Comparison of ENCODE assay signal across 9 cellular contexts in the genomic region with DNA sequence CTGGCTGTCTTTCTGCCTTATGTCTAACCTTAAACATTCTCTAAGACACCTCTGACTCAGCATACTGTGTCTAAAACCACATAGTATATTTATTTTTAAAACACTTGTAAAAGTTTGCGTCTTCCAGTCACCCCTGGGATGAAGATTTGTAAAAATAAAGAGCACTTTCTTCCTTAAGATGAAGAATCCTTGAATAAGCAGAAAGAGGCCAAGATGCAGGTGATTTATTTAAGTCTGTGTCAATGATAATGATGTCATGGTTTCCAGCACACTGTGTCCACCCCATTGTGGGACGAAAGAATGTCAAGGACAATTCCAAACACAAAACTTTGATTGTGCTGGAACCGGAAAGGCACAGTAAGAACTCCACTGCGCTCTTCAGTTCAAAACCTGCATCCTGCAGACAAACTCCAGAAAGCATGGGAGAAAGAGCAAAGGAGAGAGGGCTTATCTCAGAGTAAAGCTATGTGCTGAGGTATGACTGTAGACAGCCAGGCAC.
DNase-seq lines count a peak whose midpoint lies in the region; ATAC-seq and TF ChIP-seq lines count a peak whose summit lies in the region.
"Had no signal": no experiment of that assay in that cellular context is flagged by ENCODE, and none has a peak within 500 bp of the region (broad histone marks: within the 10 kb centered on the region; RNA-seq: fewer than 3 reads in every experiment).

No MANE protein-coding gene starts in this region.

- no peaks in the 10 kb centered on the region for H3K27me3 Mint-ChIP-seq in activated T-helper 1 cell treated with anti-CD3 and anti-CD28 coated beads, Interleukin-12 subunit alpha, Interleukin-12 subunit beta, Interleukin-2, Interleukin-4 antibody, amounts not matched to agents 30 ng/mL and 10 ng/mL and 1 ng/mL, durations not matched to agents 14 hours and 24 hours and 36 hours (ENCODE audit: insufficient read depth)

- dilution Hi-C loops in mammary epithelial cell (cut with HindIII; ENCODE audit: low sequenced_read_pairs), result no loop called here

- CTCF ChIA-PET in mammary epithelial cell (lab: Charles Lee; ENCODE audit: low non-redundant PET), result no interaction called here

- in situ Hi-C loops in mammary epithelial cell (cut with MboI; ENCODE audit: low sequenced_read_pairs in 2 of 2), result no loop called here

- intact Hi-C loops in mammary epithelial cell (cut with micrococcal nuclease), result no loop called here
- intact Hi-C loops in left lung (cut with DNase I), result no loop called here
- intact Hi-C loops in activated T-helper 1 cell treated with anti-CD3 and anti-CD28 coated beads, Interleukin-12 subunit alpha, Interleukin-12 subunit beta, Interleukin-2, Interleukin-4 antibody, amounts not matched to agents 30 ng/mL and 10 ng/mL and 1 ng/mL, durations not matched to agents 14 hours and 24 hours and 36 hours (cut with micrococcal nuclease), result no loop called here

- 62% methylated on average over 4 of the region's 4 CpGs for WGBS in mammary epithelial cell (ENCODE audit: low coverage, missing lambda C conversion rate)

- H3K27me3 ChIP-seq in HL-60 (ENCODE audit: insufficient read depth, poor library complexity, severe bottlenecking) (no peaks in the 10 kb centered on the region), mammary epithelial cell (ENCODE audit: insufficient read depth, low read length) (no peaks in the 10 kb centered on the region), left lung (no peaks in the 10 kb centered on the region), subcutaneous abdominal adipose tissue (ENCODE audit: control insufficient read depth in 5 of 5, insufficient read depth in 4 of 5, low read length in 5 of 5) (no peaks in the 10 kb centered on the region)

- H3K27ac Mint-ChIP-seq in activated T-helper 1 cell treated with anti-CD3 and anti-CD28 coated beads, Interleukin-12 subunit alpha, Interleukin-12 subunit beta, Interleukin-2, Interleukin-4 antibody, amounts not matched to agents 30 ng/mL and 10 ng/mL and 1 ng/mL, durations not matched to agents 14 hours and 24 hours and 36 hours, result no peak overlapping the region

- no peaks in the 10 kb centered on the region for H3K79me2 ChIP-seq in mammary epithelial cell (ENCODE audit: insufficient read depth, low read length)

- no peaks in the 10 kb centered on the region for H3K9me3 Mint-ChIP-seq in activated T-helper 1 cell treated with anti-CD3 and anti-CD28 coated beads, Interleukin-12 subunit alpha, Interleukin-12 subunit beta, Interleukin-2, Interleukin-4 antibody, amounts not matched to agents 30 ng/mL and 10 ng/mL and 1 ng/mL, durations not matched to agents 14 hours and 24 hours and 36 hours
- H3K9me3 Mint-ChIP-seq: activated T-cell treated with anti-CD3 and anti-CD28 coated beads, Interleukin-2, amount 50 U/mL, for 4 hours had no signal

- H3K4me2 ChIP-seq in mammary epithelial cell (ENCODE audit: insufficient read depth, low read depth, low read length), result no peak overlapping the region

- DNase-seq in HL-60 (ENCODE audit: low read depth in 1 of 2, low spot score in 1 of 2) (no peak), mammary epithelial cell (peak; percentile 9), left lung (no peak), DMS 273 treated with DMSO at 0.1 percent for 48 hours (lab: John Stamatoyannopoulos, UW) (no peak)
- DNase-seq in effector CD8-positive, alpha-beta T cell (lab: John Stamatoyannopoulos, UW), result no peak
- DNase-seq in activated T-helper 1 cell treated with anti-CD3 and anti-CD28 coated beads, Interleukin-12 subunit alpha, Interleukin-12 subunit beta, Interleukin-2, Interleukin-4 antibody, amounts not matched to agents 30 ng/mL and 10 ng/mL and 1 ng/mL, durations not matched to agents 14 hours and 24 hours and 36 hours (ENCODE audit: low spot score), result no peak
- DNase-seq: activated T-cell treated with anti-CD3 and anti-CD28 coated beads, Interleukin-2, amount 50 U/mL, for 4 hours had no signal

- peak overlapping the region; percentile 33 for H3K27ac ChIP-seq in HL-60 (replicated peaks)
- no peak overlapping the region for H3K27ac ChIP-seq in mammary epithelial cell (ENCODE audit: insufficient read depth, low read depth, low read length)
- H3K27ac ChIP-seq in left lung, result peak overlapping the region; percentile 29 to 79
- H3K27ac ChIP-seq in subcutaneous abdominal adipose tissue (ENCODE audit: low read depth, low read length), result peak overlapping the region; percentile 53

- no peak overlapping the region for H2AFZ ChIP-seq in mammary epithelial cell (ENCODE audit: low read depth, low read length)

- BruUV-seq in mammary epithelial cell (replicated peaks; lab: Mats Ljungman, UMichigan), result no TSS peak

- H3K36me3 ChIP-seq in mammary epithelial cell (ENCODE audit: insufficient read depth, low read length) (no peaks in the 10 kb centered on the region), left lung (peaks cover 0 to 46% of the 10 kb centered on the region in 2 donors), subcutaneous abdominal adipose tissue (ENCODE audit: control insufficient read depth in 5 of 5, insufficient read depth in 5 of 5, low read length in 5 of 5) (peaks cover 9 to 43% (median 26%) of the 10 kb centered on the region in 5 donors)

- H3K9me3 ChIP-seq in mammary epithelial cell (replicated peaks; ENCODE audit: insufficient read depth, low read length) (no peaks in the 10 kb centered on the region), left lung (no peaks in the 10 kb centered on the region), subcutaneous abdominal adipose tissue (ENCODE audit: control insufficient read depth in 5 of 5, low read length in 5 of 5) (no peaks in the 10 kb centered on the region)

- H3K9ac ChIP-seq in mammary epithelial cell (ENCODE audit: insufficient read depth, low read length) (no peak overlapping the region), subcutaneous abdominal adipose tissue (ENCODE audit: low read length in 5 of 5) (peak overlapping the region in 1 of 5 donors; percentile 15)

- H4K20me1 ChIP-seq in mammary epithelial cell (ENCODE audit: insufficient read depth, low read length), result no peaks in the 10 kb centered on the region

- peaks cover 7% of the 10 kb centered on the region for H3K4me1 Mint-ChIP-seq in activated T-helper 1 cell treated with anti-CD3 and anti-CD28 coated beads, Interleukin-12 subunit alpha, Interleukin-12 subunit beta, Interleukin-2, Interleukin-4 antibody, amounts not matched to agents 30 ng/mL and 10 ng/mL and 1 ng/mL, durations not matched to agents 14 hours and 24 hours and 36 hours (ENCODE audit: low read depth)

- H3K36me3 Mint-ChIP-seq in activated T-helper 1 cell treated with anti-CD3 and anti-CD28 coated beads, Interleukin-12 subunit alpha, Interleukin-12 subunit beta, Interleukin-2, Interleukin-4 antibody, amounts not matched to agents 30 ng/mL and 10 ng/mL and 1 ng/mL, durations not matched to agents 14 hours and 24 hours and 36 hours (ENCODE audit: low read depth), result peaks cover 5% of the 10 kb centered on the region

- TF ChIP-seq CTCF in HL-60 (IDR thresholded peaks at IDR 0.05; ENCODE audit: insufficient read depth, low read length), result no peak
- no peak for TF ChIP-seq CTCF in mammary epithelial cell (conservative IDR thresholded peaks at IDR 0.05 in 1 of 2, IDR thresholded peaks at IDR 0.05 in 1 of 2; ENCODE audit: extremely low read depth in 1 of 2, insufficient read depth in 1 of 2, low read depth in 1 of 2, low read length in 2 of 2)
- no peak for TF ChIP-seq CTCF in left lung (IDR thresholded peaks at IDR 0.05)

- H3K4me1 ChIP-seq in mammary epithelial cell (ENCODE audit: insufficient read depth, low read length) (no peaks in the 10 kb centered on the region), left lung (peaks cover 4 to 94% of the 10 kb centered on the region in 2 donors), subcutaneous abdominal adipose tissue (ENCODE audit: control insufficient read depth in 5 of 5, insufficient read depth in 5 of 5, low read length in 5 of 5) (peaks cover 0 to 28% (median 26%) of the 10 kb centered on the region in 5 donors)

- H3K4me3 ChIP-seq in HL-60 (replicated peaks; ENCODE audit: insufficient read depth, low read length) (no peak overlapping the region), mammary epithelial cell (replicated peaks in 1 of 3; ENCODE audit: insufficient read depth in 1 of 3, low read depth in 2 of 3, low read length in 3 of 3) (no peak overlapping the region), left lung (no peak overlapping the region), subcutaneous abdominal adipose tissue (ENCODE audit: low read depth in 1 of 5, low read length in 5 of 5) (no peak overlapping the region)

- H3K4me3 Mint-ChIP-seq in activated T-helper 1 cell treated with anti-CD3 and anti-CD28 coated beads, Interleukin-12 subunit alpha, Interleukin-12 subunit beta, Interleukin-2, Interleukin-4 antibody, amounts not matched to agents 30 ng/mL and 10 ng/mL and 1 ng/mL, durations not matched to agents 14 hours and 24 hours and 36 hours, result no peak overlapping the region
- H3K4me3 Mint-ChIP-seq: activated T-cell treated with anti-CD3 and anti-CD28 coated beads, Interleukin-2, amount 50 U/mL, for 4 hours had no signal

- ATAC-seq in left lung (peak; percentile 76), GM21737 (IDR thresholded peaks at IDR 0.05; ENCODE audit: unreplicated experiment) (no peak)
- ATAC-seq: activated T-cell treated with anti-CD3 and anti-CD28 coated beads, Interleukin-2, amount 50 U/mL, for 4 hours had no signal
